Comparison of ENCODE assay signal across 9 cellular contexts in the genomic region with DNA sequence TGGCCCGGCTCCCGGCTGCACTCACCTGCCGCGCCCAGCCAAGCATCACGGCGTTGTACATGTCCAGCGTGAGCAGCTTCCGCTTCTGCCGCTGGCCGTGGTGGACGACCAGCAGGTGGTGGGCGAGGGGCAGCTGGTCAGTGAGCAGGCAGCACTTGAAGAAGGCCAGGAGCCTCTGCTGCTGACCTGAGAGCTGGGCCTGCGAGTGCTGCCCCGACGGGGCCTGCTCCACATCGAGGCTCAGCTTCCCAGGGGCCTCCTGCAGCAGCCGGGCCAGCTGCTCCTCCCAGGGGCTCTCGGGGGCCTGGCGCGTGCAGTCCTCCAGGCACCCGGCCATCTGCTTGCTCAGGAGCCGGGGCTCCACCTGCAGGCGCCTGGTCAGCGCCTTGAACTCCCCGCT. TPM values are rescaled to one million over a fixed set of nuclear protein-coding genes. Genes with fewer than 3 reads are reported as not detected.
DNase-seq lines count a peak whose midpoint lies in the region; TF ChIP-seq lines count a peak whose summit lies in the region.
"Not testable (repeated sequence)": the region's sequence is repeated elsewhere in the genome, so short reads cannot be mapped to it uniquely, and the experiment has no call there.
"Had no signal": no experiment of that assay in that cellular context is flagged by ENCODE, and none has a peak within 500 bp of the region (broad histone marks: within the 10 kb centered on the region; RNA-seq: fewer than 3 reads in every experiment).

No MANE protein-coding gene starts in this region.

- not testable (repeated sequence) for H3K4me3 ChIP-seq in Loucy (ENCODE audit: low read length, poor library complexity, severe bottlenecking); choroid plexus epithelial cell (ENCODE audit: low read depth, low read length); neuronal stem cell (ENCODE audit: low read length in 2 of 2)

- H3K27ac ChIP-seq in neuronal stem cell (replicated peaks; ENCODE audit: low read length) = not testable (repeated sequence)

- H3K4me1 ChIP-seq in Loucy (ENCODE audit: insufficient read depth, low read length, poor library complexity, severe bottlenecking) = peaks cover 15% of the 10 kb centered on the region
- H3K4me1 ChIP-seq in neuronal stem cell (ENCODE audit: control insufficient read depth in 2 of 2, insufficient read depth in 1 of 2, low read depth in 1 of 2, low read length in 2 of 2) = not testable (repeated sequence)

- H3K79me1 ChIP-seq in neuronal stem cell (ENCODE audit: low read depth, low read length) = peaks cover 11% of the 10 kb centered on the region

- not testable (repeated sequence) for H3K18ac ChIP-seq in neuronal stem cell (ENCODE audit: low read length)

- not testable (repeated sequence) for H3K9ac ChIP-seq in Loucy (ENCODE audit: low read depth, low read length, poor library complexity, severe bottlenecking); neuronal stem cell (ENCODE audit: low read depth, low read length, poor library complexity)

- not testable (repeated sequence) for H4K20me1 ChIP-seq in Loucy (ENCODE audit: insufficient read depth, low read length, poor library complexity, severe bottlenecking)

- H3K27me3 ChIP-seq in Loucy (ENCODE audit: insufficient read depth, low read length, poor library complexity, severe bottlenecking); neuronal stem cell (ENCODE audit: control insufficient read depth in 3 of 3, insufficient read depth in 3 of 3, low read depth in 1 of 3, low read length in 3 of 3): not testable (repeated sequence)

- not testable (repeated sequence) for H2BK12ac ChIP-seq in neuronal stem cell (ENCODE audit: low read length)

- H3K4me2 ChIP-seq in Loucy (ENCODE audit: low read depth, low read length, poor library complexity, severe bottlenecking) = peak overlapping the region; percentile 24
- H3K4me2 ChIP-seq in neuronal stem cell (ENCODE audit: insufficient read depth, low read length, poor library complexity, severe bottlenecking) = not testable (repeated sequence)

- no CpG with 5 or more reads among the region's 25 CpGs for WGBS in neuronal stem cell (ENCODE audit: extremely low coverage in 2 of 2, insufficient read length in 2 of 2, insufficient replicate concordance in 1 of 2), 2 donors

- not testable (repeated sequence) for H4K91ac ChIP-seq in neuronal stem cell (ENCODE audit: low read depth, low read length, poor library complexity)

- peak overlapping the region; percentile 38 for H3K14ac ChIP-seq in neuronal stem cell (ENCODE audit: low read length)

- not testable (repeated sequence) for TF ChIP-seq CTCF in Loucy (conservative IDR thresholded peaks at IDR 0.05; ENCODE audit: low read length); choroid plexus epithelial cell (conservative IDR thresholded peaks at IDR 0.05; ENCODE audit: low read depth, low read length)

- not testable (repeated sequence) for H2BK15ac ChIP-seq in neuronal stem cell (ENCODE audit: low read length)

- H3F3A ChIP-seq in Loucy (ENCODE audit: low read depth) = not testable (repeated sequence)

- H3K23ac ChIP-seq in neuronal stem cell (ENCODE audit: low read depth, low read length, poor library complexity) = not testable (repeated sequence)

- DNase-seq in DMS 273 (lab: John Stamatoyannopoulos, UW; ENCODE audit: unreplicated experiment) (peak; percentile 75), NCI-H2081 (lab: John Stamatoyannopoulos, UW) (peak; percentile 36 to 61), NCI-H82 (lab: John Stamatoyannopoulos, UW) (peak; percentile 34), SK-N-DZ (ENCODE audit: low spot score) (peak; percentile 74), choroid plexus epithelial cell (ENCODE audit: low read depth) (peak; percentile 20)
- not testable (repeated sequence) for DNase-seq in neuronal stem cell (ENCODE audit: low spot score)

- not testable (repeated sequence) for H3K9me2 ChIP-seq in Loucy (replicated peaks; ENCODE audit: low read depth, low read length)

- not testable (repeated sequence) for H2AK5ac ChIP-seq in neuronal stem cell (ENCODE audit: low read depth, low read length)

- H3K4ac ChIP-seq in neuronal stem cell (ENCODE audit: low read length) = not testable (repeated sequence)

- H2BK5ac ChIP-seq in neuronal stem cell (ENCODE audit: low read length) = not testable (repeated sequence)

- H2BK120ac ChIP-seq in neuronal stem cell (ENCODE audit: low read depth, low read length) = not testable (repeated sequence)

- H3K36me3 ChIP-seq in Loucy (ENCODE audit: insufficient read depth, low read length) = not testable (repeated sequence)
- peaks cover 11 to 46% of the 10 kb centered on the region in 2 donors for H3K36me3 ChIP-seq in neuronal stem cell (replicated peaks in 1 of 2; ENCODE audit: control insufficient read depth in 2 of 2, insufficient read depth in 2 of 2, low read length in 2 of 2)

- H3K79me2 ChIP-seq in Loucy (ENCODE audit: insufficient read depth, low read length) = peaks cover 37% of the 10 kb centered on the region

- not testable (repeated sequence) for H4K8ac ChIP-seq in neuronal stem cell (ENCODE audit: low read depth, low read length)

- H2AFZ ChIP-seq in Loucy (ENCODE audit: low read length); neuronal stem cell (ENCODE audit: low read length): not testable (repeated sequence)

- H3K9me3 ChIP-seq in Loucy (ENCODE audit: insufficient read depth, low read depth, low read length); neuronal stem cell (replicated peaks in 1 of 2; ENCODE audit: control insufficient read depth in 2 of 2, insufficient read depth in 1 of 2, low read depth in 1 of 2, low read length in 2 of 2): not testable (repeated sequence)

RNA-seq across cellular contexts. Expression of gene POLRMT, which starts 3.8 kb away (rescaled TPM):
- 49.8 and 61.6 TPM in 2 replicates for polyA plus RNA-seq in SK-N-DZ (2014; cell fraction: cytosol; rRNA removed)
- polyA plus RNA-seq in SK-N-DZ (2014; cell fraction: nucleus; rRNA removed) = 285 and 379 TPM in 2 replicates
- polyA plus RNA-seq in neuronal stem cell (2013, experiment 1 of 2) = 50.0 TPM
- polyA plus RNA-seq in neuronal stem cell (2013, experiment 2 of 2) = 45.6 TPM

RNA-seq across cellular contexts. Expression of gene FGF22, which starts 10.2 kb away (rescaled TPM):
- polyA plus RNA-seq in SK-N-DZ (2014; cell fraction: cytosol; rRNA removed) = 1.8 TPM in 1 of 2 replicates, not detected in the other
- 1.5 and 3.3 TPM in 2 replicates for polyA plus RNA-seq in SK-N-DZ (2014; cell fraction: nucleus; rRNA removed)
- 0.78 TPM for polyA plus RNA-seq in neuronal stem cell (2013, experiment 1 of 2)
- 0.66 TPM for polyA plus RNA-seq in neuronal stem cell (2013, experiment 2 of 2)
- polyA plus RNA-seq: AG04450; CD4-positive, alpha-beta memory T cell had no signal

RNA-seq across cellular contexts. Expression of gene RNF126, which starts 33.5 kb away (rescaled TPM):
- 60.8 and 67.6 TPM in 2 replicates for polyA plus RNA-seq in SK-N-DZ (2014; cell fraction: cytosol; rRNA removed)
- polyA plus RNA-seq in SK-N-DZ (2014; cell fraction: nucleus; rRNA removed) = 98.8 and 99.8 TPM in 2 replicates
- 59.4 TPM for polyA plus RNA-seq in neuronal stem cell (2013, experiment 1 of 2)
- 57.6 TPM for polyA plus RNA-seq in neuronal stem cell (2013, experiment 2 of 2)

RNA-seq across cellular contexts. Expression of gene HCN2, which starts 39.8 kb away (rescaled TPM):
- polyA plus RNA-seq in SK-N-DZ (2014; cell fraction: cytosol; rRNA removed) = 2.9 and 3.2 TPM in 2 replicates
- 3.0 and 5.0 TPM in 2 replicates for polyA plus RNA-seq in SK-N-DZ (2014; cell fraction: nucleus; rRNA removed)
- polyA plus RNA-seq in neuronal stem cell (2013, experiment 1 of 2) = 0.10 TPM
- polyA plus RNA-seq in neuronal stem cell (2013, experiment 2 of 2) = 0.10 TPM
- polyA plus RNA-seq: CD4-positive, alpha-beta memory T cell had no signal

RNA-seq across cellular contexts. Expression of gene FSTL3, which starts 46.7 kb away (rescaled TPM):
- 13.8 and 27.0 TPM in 2 replicates for polyA plus RNA-seq in SK-N-DZ (2014; cell fraction: cytosol; rRNA removed)
- 23.3 and 25.4 TPM in 2 replicates for polyA plus RNA-seq in SK-N-DZ (2014; cell fraction: nucleus; rRNA removed)
- polyA plus RNA-seq in neuronal stem cell (2013, experiment 1 of 2) = 6.2 TPM
- 6.2 TPM for polyA plus RNA-seq in neuronal stem cell (2013, experiment 2 of 2)
